In genomic region chr5:112018846-112019245, GRCh38 we compare ENCODE assay signal across 29 cellular contexts.
"Had no signal": no experiment of that assay in that cellular context is flagged by ENCODE, and none has a peak within 500 bp of the region (broad histone marks: within the 10 kb centered on the region; RNA-seq: fewer than 3 reads in every experiment).

No MANE protein-coding gene starts in this region.

- H3K27me3 ChIP-seq: left lung, pancreas, stomach, testis, thyroid gland, upper lobe of right lung had no signal

- H3K27ac ChIP-seq: left lung, lower lobe of right lung, pancreas, prostate gland, skin epidermis, stomach, testis, thyroid gland, upper lobe of right lung had no signal

- H3K9me3 ChIP-seq: left lung, lower lobe of right lung, pancreas, prostate gland, stomach, testis, thyroid gland, upper lobe of right lung had no signal

- H3K4me3 ChIP-seq: left lung, lower lobe of right lung, pancreas, prostate gland, skin epidermis, stomach, testis, thyroid gland, upper lobe of right lung had no signal

- H3K36me3 ChIP-seq: left lung, lower lobe of right lung, pancreas, prostate gland, stomach, thyroid gland, upper lobe of right lung had no signal

- FAIRE-seq: islet of Langerhans, kidney, pancreas, urothelium cell line had no signal

- DNase-seq: immature natural killer cell; kidney; left colon; left lung; lower lobe of right lung; mammary epithelial cell; mesenchymal stem cell; naive thymus-derived CD8-positive, alpha-beta T cell; nucleus accumbens; pancreas; posterior cingulate gyrus; retina; right cardiac atrium; stimulated activated CD4-positive, alpha-beta T cell treated with anti-CD3 and anti-CD28 coated beads, Interleukin-12 subunit alpha, Interleukin-12 subunit beta, amount 100 ng/mL, for 4 hours; stimulated activated CD4-positive, alpha-beta T cell treated with anti-CD3 and anti-CD28 coated beads, Interleukin-15, amount 100 ng/mL, for 24 hours; stimulated activated CD4-positive, alpha-beta T cell treated with anti-CD3 and anti-CD28 coated beads, Interleukin-2, amount 100 ng/mL, for 24 hours; stimulated activated CD4-positive, alpha-beta T cell treated with anti-CD3 and anti-CD28 coated beads, Interleukin-4, amount 100 ng/mL, for 1 hour; stimulated activated naive B cell treated with anti-CD40 and anti-IgM and Interleukin-4, amounts not matched to agents 10 μg/mL and 1 μg/mL and 100 μg/mL, for 72 hours; stimulated activated naive CD8-positive, alpha-beta T cell treated with anti-CD3 and anti-CD28 coated beads, Interleukin-15, Interleukin-2, amounts not matched to agents 100 U/mL and 50 U/mL, for 24 hours; stomach; testis; thyroid gland; trophoblast cell; upper lobe of right lung had no signal

- ATAC-seq: left colon; left lung; lower lobe of right lung; naive thymus-derived CD8-positive, alpha-beta T cell; pancreas; right cardiac atrium; sciatic nerve; stimulated activated naive B cell treated with anti-CD40 and anti-IgM and Interleukin-4, amounts not matched to agents 10 μg/mL and 1 μg/mL and 100 μg/mL, for 72 hours; stimulated activated naive CD8-positive, alpha-beta T cell treated with anti-CD3 and anti-CD28 coated beads, Interleukin-15, Interleukin-2, amounts not matched to agents 100 U/mL and 50 U/mL, for 24 hours; upper lobe of right lung had no signal

- H3K4me1 ChIP-seq: left lung, lower lobe of right lung, prostate gland, testis, thyroid gland, upper lobe of right lung had no signal
